In genomic region chr16:31006589-31006988, GRCh38 we compare ENCODE assay signal across 1 cellular context.
TF ChIP-seq lines count a peak whose summit lies in the region.

No MANE protein-coding gene starts in this region.

TF ChIP-seq in HepG2, 621 proteins besides CTCF, POLR2A, EP300 and RAD21 (continued from another document):
- no peak for TF ChIP-seq ZNF441 (CRISPR knock-in tag; IDR thresholded peaks at IDR 0.05; ENCODE audit: borderline replicate concordance)
- no peak for TF ChIP-seq EEA1 (CRISPR knock-in tag; IDR thresholded peaks at IDR 0.05; ENCODE audit: borderline replicate concordance)
